Comparison of ENCODE assay signal across 8 cellular contexts in genomic region chr6:26553739-26554668, GRCh38. TPM values are rescaled to one million over a fixed set of nuclear protein-coding genes. Genes with fewer than 3 reads are reported as not detected.
DNase-seq lines count a peak whose midpoint lies in the region; ATAC-seq and TF ChIP-seq lines count a peak whose summit lies in the region.

No MANE protein-coding gene starts in this region.

- TF ChIP-seq RAD21 in Ishikawa (IDR thresholded peaks at IDR 0.05; ENCODE audit: low read depth) = no peak

- peaks cover 2% of the 10 kb centered on the region for H3K9me3 Mint-ChIP-seq in activated T-cell treated with anti-CD3 and anti-CD28 coated beads, Interleukin-2, amount 50 U/mL, for 24 hours
- H3K9me3 Mint-ChIP-seq in natural killer cell treated with Interleukin-12 subunit alpha and Interleukin-12 subunit beta and Interleukin-15 and Interleukin-18, amount 100 ng/mL, for 72 hours = no peaks in the 10 kb centered on the region

- no peak overlapping the region for H3K27ac Mint-ChIP-seq in activated T-cell treated with anti-CD3 and anti-CD28 coated beads, Interleukin-2, amount 50 U/mL, for 24 hours
- no peak overlapping the region for H3K27ac Mint-ChIP-seq in natural killer cell treated with Interleukin-12 subunit alpha and Interleukin-12 subunit beta and Interleukin-15 and Interleukin-18, amount 100 ng/mL, for 72 hours

- DNase-seq in BE2C = peak; percentile 68
- peak; percentile 98 for DNase-seq in OCI-M1 (lab: John Stamatoyannopoulos, UW)
- peak; percentile 90 for DNase-seq in activated T-cell treated with anti-CD3 and anti-CD28 coated beads, Interleukin-2, amount 50 U/mL, for 24 hours
- peak; percentile 95 for DNase-seq in fibroblast of gingiva (ENCODE audit: low read depth)
- DNase-seq in natural killer cell treated with Interleukin-12 subunit alpha and Interleukin-12 subunit beta and Interleukin-15 and Interleukin-18, amount 100 ng/mL, for 72 hours (ENCODE audit: low spot score) = peak; percentile 82
- DNase-seq in stimulated activated naive CD8-positive, alpha-beta T cell treated with anti-CD3 and anti-CD28 coated beads, Interleukin-15, Interleukin-2, amounts not matched to agents 100 U/mL and 50 U/mL, for 24 hours = peak; percentile 80

- no peaks in the 10 kb centered on the region for H3K27me3 Mint-ChIP-seq in activated T-cell treated with anti-CD3 and anti-CD28 coated beads, Interleukin-2, amount 50 U/mL, for 24 hours
- no peaks in the 10 kb centered on the region for H3K27me3 Mint-ChIP-seq in natural killer cell treated with Interleukin-12 subunit alpha and Interleukin-12 subunit beta and Interleukin-15 and Interleukin-18, amount 100 ng/mL, for 72 hours

- ATAC-seq in GM19452 (IDR thresholded peaks at IDR 0.05; ENCODE audit: unreplicated experiment) = peak; percentile 33
- peak; percentile 78 to 86 for ATAC-seq in natural killer cell treated with Interleukin-12 subunit alpha and Interleukin-12 subunit beta and Interleukin-15 and Interleukin-18, amount 100 ng/mL, for 72 hours
- peak; percentile 67 for ATAC-seq in stimulated activated naive CD8-positive, alpha-beta T cell treated with anti-CD3 and anti-CD28 coated beads, Interleukin-15, Interleukin-2, amounts not matched to agents 100 U/mL and 50 U/mL, for 24 hours

- no peaks in the 10 kb centered on the region for H3K4me1 ChIP-seq in BE2C

- H3K36me3 ChIP-seq in BE2C = no peaks in the 10 kb centered on the region

- H3K4me1 Mint-ChIP-seq in activated T-cell treated with anti-CD3 and anti-CD28 coated beads, Interleukin-2, amount 50 U/mL, for 24 hours (ENCODE audit: low read depth) = peaks cover 35% of the 10 kb centered on the region
- peaks cover 11% of the 10 kb centered on the region in 2 donors for H3K4me1 Mint-ChIP-seq in natural killer cell treated with Interleukin-12 subunit alpha and Interleukin-12 subunit beta and Interleukin-15 and Interleukin-18, amount 100 ng/mL, for 72 hours (ENCODE audit: low read depth in 2 of 2)

- H3K4me3 Mint-ChIP-seq in activated T-cell treated with anti-CD3 and anti-CD28 coated beads, Interleukin-2, amount 50 U/mL, for 24 hours = no peak overlapping the region
- H3K4me3 Mint-ChIP-seq in natural killer cell treated with Interleukin-12 subunit alpha and Interleukin-12 subunit beta and Interleukin-15 and Interleukin-18, amount 100 ng/mL, for 72 hours = no peak overlapping the region

- peaks cover 5% of the 10 kb centered on the region for H3K36me3 Mint-ChIP-seq in activated T-cell treated with anti-CD3 and anti-CD28 coated beads, Interleukin-2, amount 50 U/mL, for 24 hours (ENCODE audit: low read depth)
- H3K36me3 Mint-ChIP-seq in natural killer cell treated with Interleukin-12 subunit alpha and Interleukin-12 subunit beta and Interleukin-15 and Interleukin-18, amount 100 ng/mL, for 72 hours = no peaks in the 10 kb centered on the region

- no peaks in the 10 kb centered on the region for H3K27me3 ChIP-seq in BE2C

- H3K9me3 ChIP-seq in BE2C = no peaks in the 10 kb centered on the region

- TF ChIP-seq CTCF in BE2C (IDR thresholded peaks at IDR 0.05; ENCODE audit: low read depth, low read length) = no peak

- TF ChIP-seq EP300 in Ishikawa (IDR thresholded peaks at IDR 0.05; ENCODE audit: borderline replicate concordance) = no peak; the same call in 1 of the 2 replicates

- H3K4me3 ChIP-seq in BE2C (ENCODE audit: low read depth, low read length) = peak overlapping the region; percentile 88

TF ChIP-seq in Ishikawa, 13 proteins besides CTCF, POLR2A, EP300 and RAD21:
- TF ChIP-seq MAX (IDR thresholded peaks at IDR 0.05) (0 out of 2 replicates have a peak, but pooled peaks have one; percentile 31), CEBPB (IDR thresholded peaks at IDR 0.05) (peak; percentile 70), FOXM1 (IDR thresholded peaks at IDR 0.05; ENCODE audit: borderline replicate concordance, low read depth) (peak; percentile 59; the same call in 1 of the 2 replicates), USF1 (IDR thresholded peaks at IDR 0.05) (peak; percentile 11; the same call in 1 of the 2 replicates), NFIC (IDR thresholded peaks at IDR 0.05) (peak; percentile 29), TCF12 (IDR thresholded peaks at IDR 0.05; ENCODE audit: low read depth) (0 out of 2 replicates have a peak, but pooled peaks have one; percentile 47), TEAD4 (IDR thresholded peaks at IDR 0.05) (peak; percentile 94), YY1 (IDR thresholded peaks at IDR 0.05; ENCODE audit: low read depth) (peak; percentile 51; the same call in 1 of the 2 replicates), TAF1 (IDR thresholded peaks at IDR 0.05; ENCODE audit: low read depth) (no peak; the same call in 1 of the 2 replicates), ZBTB7A (IDR thresholded peaks at IDR 0.05; ENCODE audit: low read depth) (no peak), EGR1 (IDR thresholded peaks at IDR 0.05) (no peak)

RNA-seq across cellular contexts. Expression of gene HMGN4, which starts 15.8 kb away (rescaled TPM):
- polyA plus RNA-seq in BE2C (2012; ENCODE audit: insufficient read depth, insufficient read length, low read depth) = 59.1 TPM
- 10 to 100 TPM; 79.8 to 91.9 TPM for total RNA-seq in natural killer cell treated with Interleukin-12 subunit alpha and Interleukin-12 subunit beta and Interleukin-15 and Interleukin-18, amount 100 ng/mL, for 72 hours

RNA-seq across cellular contexts. Expression of gene ABT1, which starts 42.7 kb away (rescaled TPM):
- polyA plus RNA-seq in BE2C (2012; ENCODE audit: insufficient read depth, insufficient read length, low read depth) = 65.8 TPM
- 10 to 100 TPM; 26.1 to 29.5 TPM for total RNA-seq in natural killer cell treated with Interleukin-12 subunit alpha and Interleukin-12 subunit beta and Interleukin-15 and Interleukin-18, amount 100 ng/mL, for 72 hours

RNA-seq across cellular contexts. Expression of gene BTN1A1, which starts 53.9 kb away (rescaled TPM):
- polyA plus RNA-seq in BE2C (2012; ENCODE audit: insufficient read depth, insufficient read length, low read depth) = not detected
- total RNA-seq in natural killer cell treated with Interleukin-12 subunit alpha and Interleukin-12 subunit beta and Interleukin-15 and Interleukin-18, amount 100 ng/mL, for 72 hours = not detected

Comparison
In these comparisons a context has a peak if more than half of its experiments do, and no peak if none do; other contexts are left out.
1. Peak in every context shown above with its lines: DNase-seq, ATAC-seq and H3K4me3 ChIP-seq.